ENCODE assay signal across 10 cellular contexts in the genomic region with DNA sequence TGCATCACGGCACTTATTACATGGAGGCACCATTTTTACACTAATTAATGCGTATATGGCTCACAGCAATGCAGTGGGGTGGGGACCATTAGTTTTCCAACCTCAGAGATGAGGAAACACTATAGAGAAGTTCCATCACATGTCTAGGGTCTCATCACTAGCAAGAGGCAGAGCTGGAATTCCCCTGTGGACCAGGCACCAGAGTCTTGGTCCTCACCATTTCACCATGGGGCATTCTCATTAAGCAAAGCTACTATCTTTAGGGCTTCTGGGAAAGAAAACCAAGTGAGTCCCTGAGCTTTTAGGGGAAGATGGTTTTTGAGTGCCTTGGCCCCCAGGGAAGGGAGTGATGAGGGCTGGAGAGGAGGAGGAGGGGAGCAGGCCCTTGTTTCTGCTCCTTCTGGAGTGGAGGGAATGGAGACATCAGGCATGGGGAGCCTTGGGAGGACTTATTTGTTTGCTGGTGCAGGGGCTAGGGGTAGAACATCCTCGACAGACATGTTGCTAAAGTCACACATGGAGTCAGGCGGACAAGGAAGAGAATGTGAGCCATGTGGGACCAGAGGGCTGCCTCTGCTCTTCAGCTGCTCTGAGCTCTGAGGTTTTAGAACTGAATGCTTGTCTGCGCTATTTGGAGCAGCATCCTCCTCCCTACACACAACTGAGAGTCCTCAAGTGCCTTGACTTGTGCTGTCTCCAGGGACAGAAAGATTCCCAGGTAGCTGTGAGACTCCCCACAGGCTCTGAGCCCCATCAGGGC. TPM values are rescaled to one million over a fixed set of nuclear protein-coding genes. Genes with fewer than 3 reads are reported as not detected.
DNase-seq lines count a peak whose midpoint lies in the region; ATAC-seq and TF ChIP-seq lines count a peak whose summit lies in the region.
"Had no signal": no experiment of that assay in that cellular context is flagged by ENCODE, and none has a peak within 500 bp of the region (broad histone marks: within the 10 kb centered on the region; RNA-seq: fewer than 3 reads in every experiment).

No MANE protein-coding gene starts in this region.

- H2AFZ ChIP-seq in fibroblast of lung (ENCODE audit: low read length) = peak overlapping the region; percentile 21

- peak overlapping the region; percentile 83 for H3K4me2 ChIP-seq in fibroblast of lung (ENCODE audit: extremely low read depth, insufficient read depth, low read length)

- H3K79me2 ChIP-seq in fibroblast of lung (ENCODE audit: control insufficient read depth, insufficient read depth, low read length) = peaks cover 7% of the 10 kb centered on the region

- H3K36me3 ChIP-seq in fibroblast of lung (ENCODE audit: control insufficient read depth, insufficient read depth, low read length) = no peaks in the 10 kb centered on the region
- no peaks in the 10 kb centered on the region for H3K36me3 ChIP-seq in rectal smooth muscle tissue (ENCODE audit: control insufficient read depth, insufficient read depth, low read length)

- CTCF ChIA-PET in RWPE1 (lab: Yijun Ruan, JAX) = interaction anchor here (0.6 to 1.3 kb wide), 2 partner anchors 20 to 1146 kb away, joined by 3 to 4 read pairs; no protein-coding TSS in a partner anchor

- H3K4me3 ChIP-seq in fibroblast of lung (replicated peaks in 1 of 4; ENCODE audit: control extremely low read depth in 1 of 4, insufficient read depth in 1 of 4, low read depth in 3 of 4, low read length in 4 of 4) = peak overlapping the region; percentile 13 to 60 (median 41)
- H3K4me3 ChIP-seq in rectal smooth muscle tissue (ENCODE audit: low read length) = no peak overlapping the region

- H3K4me1 ChIP-seq in fibroblast of lung (ENCODE audit: control insufficient read depth, extremely low read depth, insufficient read depth, low read length) (peaks cover 33% of the 10 kb centered on the region), rectal smooth muscle tissue (ENCODE audit: control insufficient read depth, insufficient read depth, low read length) (peaks cover 38% of the 10 kb centered on the region)

- H3K27me3 ChIP-seq in fibroblast of lung (ENCODE audit: control insufficient read depth, insufficient read depth, low read length) = no peaks in the 10 kb centered on the region
- H3K27me3 ChIP-seq in rectal smooth muscle tissue (ENCODE audit: control insufficient read depth, insufficient read depth, low read length) = no peaks in the 10 kb centered on the region

- POLR2A ChIA-PET in RWPE1 (lab: Yijun Ruan, JAX; ENCODE audit: low non-redundant PET) = interaction anchor here (2.1 kb wide), 1 partner anchor 40 kb away, joined by 10 read pairs; a partner anchor contains a TSS

- H3K9ac ChIP-seq in fibroblast of lung (ENCODE audit: insufficient read depth, low read length) = peak overlapping the region; percentile 42
- H3K9ac ChIP-seq in rectal smooth muscle tissue (ENCODE audit: low read length) = peak overlapping the region; percentile 6

- no peaks in the 10 kb centered on the region for H4K20me1 ChIP-seq in fibroblast of lung (ENCODE audit: control insufficient read depth, extremely low read depth, insufficient read depth, low read length)

- H3K27ac ChIP-seq in RWPE1 = peak overlapping the region; percentile 100
- peak overlapping the region; percentile 97 for H3K27ac ChIP-seq in fibroblast of lung (ENCODE audit: insufficient read depth, low read length)
- peak overlapping the region; percentile 93 for H3K27ac ChIP-seq in rectal smooth muscle tissue (ENCODE audit: low read depth, low read length)

- peak; percentile 87 for DNase-seq in CD1c-positive myeloid dendritic cell (ENCODE audit: extremely low spot score)
- DNase-seq in RWPE1 (ENCODE audit: low spot score) = no peak
- DNase-seq in fibroblast of lung (ENCODE audit: low read depth in 2 of 2) = no peak
- no peak for DNase-seq in NOMO-1 (lab: John Stamatoyannopoulos, UW; ENCODE audit: unreplicated experiment in 2 of 2)
- DNase-seq in DMS114 treated with DMSO at 0.1 percent for 48 hours (lab: John Stamatoyannopoulos, UW; ENCODE audit: unreplicated experiment) = no peak
- no peak for DNase-seq in NCI-H1105 treated with DMSO at 0.1 percent for 48 hours (lab: John Stamatoyannopoulos, UW)
- DNase-seq: amygdala, NCI-H2081 had no signal

- H3K9me3 ChIP-seq in fibroblast of lung (ENCODE audit: control insufficient read depth, insufficient read depth, low read depth, low read length) = no peaks in the 10 kb centered on the region

- no peak for ATAC-seq in GM18873 (IDR thresholded peaks at IDR 0.05; ENCODE audit: low FRiP score, unreplicated experiment)

- TF ChIP-seq CTCF in RWPE1 (conservative IDR thresholded peaks at IDR 0.05; ENCODE audit: low read depth) (no peak), fibroblast of lung (conservative IDR thresholded peaks at IDR 0.05 in 1 of 2, IDR thresholded peaks at IDR 0.05 in 1 of 2; ENCODE audit: low read depth in 1 of 2, low read length in 2 of 2) (no peak)

RNA-seq across cellular contexts. Expression of a gene that starts 40.3 kb away (rescaled TPM):
- 22.6 and 29.4 TPM in 2 replicates for total RNA-seq in fibroblast of lung
- 54.2 and 61.3 TPM in 2 replicates for polyA plus RNA-seq in fibroblast of lung
- polyA plus RNA-seq in fibroblast of lung (2012) = 22.2 and 30.6 TPM in 2 replicates
- 278 and 351 TPM in 2 replicates for polyA minus RNA-seq in fibroblast of lung (ENCODE audit: low replicate concordance)
